Comparison of ENCODE assay signal across 16 cellular contexts in the genomic region with DNA sequence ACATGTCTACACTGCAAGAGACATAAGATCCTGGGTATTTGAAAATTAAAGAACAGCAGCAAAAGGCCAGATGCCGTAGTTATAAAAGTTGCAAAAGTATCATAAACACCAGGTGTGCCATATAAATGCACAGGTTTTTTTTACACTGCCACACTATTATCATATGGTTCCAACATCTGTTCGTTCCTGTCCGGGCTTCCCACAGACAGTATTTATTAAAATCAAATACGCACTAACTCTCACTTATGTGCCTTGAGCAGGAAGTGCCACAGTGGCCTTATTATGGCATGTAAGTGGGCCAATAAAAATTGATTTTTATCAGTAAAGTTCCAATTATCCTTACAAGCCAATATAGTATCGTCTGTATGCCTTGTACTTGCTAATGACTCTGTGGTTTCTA.
DNase-seq lines count a peak whose midpoint lies in the region; ATAC-seq lines count a peak whose summit lies in the region.
"Had no signal": no experiment of that assay in that cellular context is flagged by ENCODE, and none has a peak within 500 bp of the region (broad histone marks: within the 10 kb centered on the region; RNA-seq: fewer than 3 reads in every experiment).

No MANE protein-coding gene starts in this region.

- intact Hi-C loops in left colon (cut with DNase I, micrococcal nuclease) = no loop called here

- DNase-seq in NCI-H146 (lab: John Stamatoyannopoulos, UW) (peak; percentile 0), NCI-H146 treated with DMSO at 0.1 percent for 48 hours (lab: John Stamatoyannopoulos, UW; ENCODE audit: unreplicated experiment) (no peak), DMS 273 treated with DMSO at 0.1 percent for 48 hours (lab: John Stamatoyannopoulos, UW) (peak; percentile 85), NCI-H2171 treated with DMSO at 0.1 percent for 48 hours (lab: John Stamatoyannopoulos, UW) (peak; percentile 92), left colon (no peak), EL (no peak), DMS79 treated with DMSO at 0.1 percent for 48 hours (lab: John Stamatoyannopoulos, UW) (no peak)
- DNase-seq in activated naive CD4-positive, alpha-beta T cell treated with anti-CD3 and anti-CD28 coated beads, Interleukin-2, amount 50 U/mL, for 72 hours (ENCODE audit: low spot score in 2 of 2) = no peak
- DNase-seq: 8988T; CD4-positive, alpha-beta memory T cell; DMS53; GDM1; GM23248 had no signal

- no peak overlapping the region for H3K27ac Mint-ChIP-seq in activated naive CD4-positive, alpha-beta T cell treated with anti-CD3 and anti-CD28 coated beads, Interleukin-2, amount 50 U/mL, for 72 hours
- H3K27ac Mint-ChIP-seq: CD14-positive monocyte; CD4-positive, alpha-beta memory T cell; IgD-negative memory B cell had no signal

- H3K9me3 Mint-ChIP-seq in activated naive CD4-positive, alpha-beta T cell treated with anti-CD3 and anti-CD28 coated beads, Interleukin-2, amount 50 U/mL, for 72 hours = no peaks in the 10 kb centered on the region
- H3K9me3 Mint-ChIP-seq: CD14-positive monocyte had no signal

- ATAC-seq in left colon = peak; percentile 72
- ATAC-seq in activated naive CD4-positive, alpha-beta T cell treated with anti-CD3 and anti-CD28 coated beads, Interleukin-2, amount 50 U/mL, for 72 hours = no peak
- ATAC-seq: HepG2 had no signal

- no peaks in the 10 kb centered on the region for H3K36me3 Mint-ChIP-seq in activated naive CD4-positive, alpha-beta T cell treated with anti-CD3 and anti-CD28 coated beads, Interleukin-2, amount 50 U/mL, for 72 hours
- H3K36me3 Mint-ChIP-seq: CD14-positive monocyte; CD4-positive, alpha-beta memory T cell; IgD-negative memory B cell had no signal

Comparison
In these comparisons a context has a peak if more than half of its experiments do, and no peak if none do; other contexts are left out.
1. DNase-seq: peak in NCI-H146 (single experiment), DMS 273 treated with DMSO at 0.1 percent for 48 hours (single experiment) and NCI-H2171 treated with DMSO at 0.1 percent for 48 hours (single experiment); none in NCI-H146 treated with DMSO at 0.1 percent for 48 hours (single experiment), left colon (0 of 2), EL (single experiment), activated naive CD4-positive, alpha-beta T cell treated with anti-CD3 and anti-CD28 coated beads, Interleukin-2, amount 50 U/mL, for 72 hours (0 of 2) and DMS79 treated with DMSO at 0.1 percent for 48 hours (single experiment).